Comparison of ENCODE assay signal across 23 cellular contexts in genomic region chr16:60989592-60989991, GRCh38.
"Had no signal": no experiment of that assay in that cellular context is flagged by ENCODE, and none has a peak within 500 bp of the region (broad histone marks: within the 10 kb centered on the region; RNA-seq: fewer than 3 reads in every experiment).

No MANE protein-coding gene starts in this region.

- ATAC-seq: effector memory CD8-positive, alpha-beta T cell; esophagus mucosa; gastrocnemius medialis; heart right ventricle; left cardiac atrium; left lung; left ventricle myocardium superior; lower lobe of right lung; naive thymus-derived CD8-positive, alpha-beta T cell had no signal

- H3K9me3 ChIP-seq: colonic mucosa, esophagus squamous epithelium, gastrocnemius medialis, heart right ventricle, left lung, lower lobe of right lung had no signal

- H3K4me3 ChIP-seq: colonic mucosa, esophagus squamous epithelium, gastrocnemius medialis, heart right ventricle, left lung, lower lobe of right lung had no signal

- H3K4me1 ChIP-seq: colonic mucosa, esophagus squamous epithelium, gastrocnemius medialis, heart right ventricle, left lung, lower lobe of right lung had no signal

- H3K27me3 ChIP-seq: colonic mucosa, esophagus squamous epithelium, gastrocnemius medialis, heart right ventricle, left lung had no signal

- H3K36me3 ChIP-seq: colonic mucosa, esophagus squamous epithelium, gastrocnemius medialis, heart right ventricle, left lung, lower lobe of right lung had no signal

- DNase-seq: colonic mucosa; cortex of kidney; effector CD8-positive, alpha-beta T cell; effector memory CD8-positive, alpha-beta T cell; endodermal cell; erythroblast; esophagus squamous epithelium; foreskin fibroblast; foreskin melanocyte; gastrocnemius medialis; glutamatergic neuron; head of caudate nucleus; heart right ventricle; hippocampal formation; left cardiac atrium; left lung; left ventricle myocardium superior; lower lobe of right lung; mesenchymal stem cell; midbrain; naive thymus-derived CD8-positive, alpha-beta T cell had no signal

- H3K27ac ChIP-seq: colonic mucosa, epithelial cell of prostate, esophagus squamous epithelium, gastrocnemius medialis, heart right ventricle, left lung, lower lobe of right lung had no signal
